Comparison of ENCODE assay signal across 11 cellular contexts in genomic region chr10:85791846-85792532, GRCh38.
DNase-seq lines count a peak whose midpoint lies in the region; ATAC-seq, FAIRE-seq and TF ChIP-seq lines count a peak whose summit lies in the region.
"Had no signal": no experiment of that assay in that cellular context is flagged by ENCODE, and none has a peak within 500 bp of the region (broad histone marks: within the 10 kb centered on the region; RNA-seq: fewer than 3 reads in every experiment).

No MANE protein-coding gene starts in this region.

- TF ChIP-seq RAD21 in HCT116 (IDR thresholded peaks at IDR 0.05; ENCODE audit: low read depth) (peak; percentile 47), K562 (CRISPR knock-in tag; conservative IDR thresholded peaks at IDR 0.05 in 1 of 2, IDR thresholded peaks at IDR 0.05 in 1 of 2) (no peak)

- TF ChIP-seq POLR2A in HCT116 (IDR thresholded peaks at IDR 0.05; ENCODE audit: borderline replicate concordance, extremely low read depth, insufficient read depth, insufficient read length): no peak
- TF ChIP-seq POLR2A in K562 (conservative IDR thresholded peaks at IDR 0.05): no peak

- no peak overlapping the region for H2BK5ac ChIP-seq in mesendoderm (ENCODE audit: low read length)

- no peak overlapping the region for H4K5ac ChIP-seq in mesendoderm (ENCODE audit: low read length)

- no peak overlapping the region for H2BK120ac ChIP-seq in mesendoderm (ENCODE audit: low read depth, low read length)

- H3K27ac ChIP-seq in HCT116 (ENCODE audit: low read depth, low read length) (no peak overlapping the region), K562 (ENCODE audit: extremely low read depth, low read depth, low read length) (no peak overlapping the region), mesendoderm (ENCODE audit: low read depth, low read length) (no peak overlapping the region)
- H3K27ac ChIP-seq: gastroesophageal sphincter had no signal

- H4K20me1 ChIP-seq in HCT116 (ENCODE audit: insufficient read depth): no peaks in the 10 kb centered on the region
- no peaks in the 10 kb centered on the region for H4K20me1 ChIP-seq in K562 (replicated peaks; ENCODE audit: control insufficient read depth, insufficient read depth, low read length)

- no peaks in the 10 kb centered on the region for H3K9me1 ChIP-seq in K562 (ENCODE audit: control insufficient read depth, insufficient read depth, low read length)

- H3K79me1 ChIP-seq in mesendoderm (ENCODE audit: low read length): no peaks in the 10 kb centered on the region

- ATAC-seq in HCT116: peak; percentile 72
- peak; percentile 60 for ATAC-seq in K562
- no peak for ATAC-seq in HG02885 (IDR thresholded peaks at IDR 0.05; ENCODE audit: poor library complexity, unreplicated experiment)
- ATAC-seq in HG03108 (IDR thresholded peaks at IDR 0.05; ENCODE audit: unreplicated experiment): no peak
- ATAC-seq in GM21423 (IDR thresholded peaks at IDR 0.05; ENCODE audit: unreplicated experiment): no peak
- ATAC-seq: gastroesophageal sphincter; stimulated activated memory B cell treated with anti-CD40 and anti-IgM and Interleukin-4, amounts not matched to agents 10 μg/mL and 1 μg/mL and 100 μg/mL, for 72 hours had no signal

- DNase-seq in BE2C: no peak
- DNase-seq in HCT116 (ENCODE audit: low read depth, low spot score): no peak
- DNase-seq in K562 (ENCODE audit: extremely low read depth in 1 of 4, low spot score in 3 of 4): peak in 1 of 4 experiments; percentile 11
- peak; percentile 13 for DNase-seq in mesendoderm
- no peak for DNase-seq in COLO829 (ENCODE audit: low spot score)
- DNase-seq: NCI-H2171 treated with DMSO at 0.1 percent for 48 hours had no signal

- H2BK15ac ChIP-seq in mesendoderm (replicated peaks; ENCODE audit: low read depth): no peak overlapping the region

- no peak overlapping the region for H4K8ac ChIP-seq in mesendoderm (ENCODE audit: low read depth, low read length)

- BruUV-seq in HCT116 (replicated peaks; lab: Mats Ljungman, UMichigan) (no TSS peak), K562 (replicated peaks; lab: Mats Ljungman, UMichigan) (no TSS peak)

- no peak overlapping the region for H3K18ac ChIP-seq in mesendoderm (ENCODE audit: low read length)

- no peak for TF ChIP-seq EP300 in K562 (IDR thresholded peaks at IDR 0.05; ENCODE audit: low read length)

- POLR2A ChIA-PET in HCT116 (lab: Charles Lee): no interaction called here
- POLR2A ChIA-PET in K562 (lab: Yijun Ruan, JAX): interaction anchor here (0.6 kb wide), 1 partner anchor 118 kb away, joined by 4 read pairs; no protein-coding TSS in a partner anchor

- H3K4me3 ChIP-seq in BE2C (ENCODE audit: low read depth, low read length): no peak overlapping the region
- H3K4me3 ChIP-seq in HCT116 (replicated peaks in 1 of 2; ENCODE audit: low read depth in 1 of 2, low read length in 2 of 2): no peak overlapping the region
- H3K4me3 ChIP-seq in K562: no peak overlapping the region
- no peak overlapping the region for H3K4me3 ChIP-seq in mesendoderm (ENCODE audit: low read length)
- H3K4me3 ChIP-seq: gastroesophageal sphincter had no signal

- in situ Hi-C loops in K562 (cut with MboI): no loop called here

- intact Hi-C loops in HCT116 (cut with micrococcal nuclease) (loop anchor here (1.0 kb wide), 1 partner anchor 347 kb away; no protein-coding TSS in a partner anchor), K562 (cut with micrococcal nuclease) (no loop called here)

- no peak overlapping the region for H3K4ac ChIP-seq in mesendoderm (ENCODE audit: low read depth, low read length)

- H3K9me2 ChIP-seq in HCT116 (ENCODE audit: insufficient read depth): no peaks in the 10 kb centered on the region

- H3K4me2 ChIP-seq in HCT116 (ENCODE audit: low read length): no peak overlapping the region
- H3K4me2 ChIP-seq in K562 (ENCODE audit: insufficient read depth, low read length): no peak overlapping the region
- H3K4me2 ChIP-seq in mesendoderm (ENCODE audit: low read length): no peak overlapping the region

- RAD21 ChIA-PET in HCT116 (lab: Charles Lee; ENCODE audit: low non-redundant PET in 1 of 2, low total read pairs in 2 of 2, uncharacterized antibody in 2 of 2, unreplicated experiment in 2 of 2): no interaction called here

- no peak overlapping the region for H3K56ac ChIP-seq in mesendoderm (ENCODE audit: low read length)

- H2AFZ ChIP-seq in HCT116 (ENCODE audit: low read depth, low read length, poor library complexity, severe bottlenecking) (no peak overlapping the region), K562 (ENCODE audit: low read depth, low read length) (no peak overlapping the region)

- H3K9ac ChIP-seq in HCT116 (ENCODE audit: low read length) (no peak overlapping the region), K562 (ENCODE audit: insufficient read depth in 1 of 2, low read depth in 2 of 2, low read length in 2 of 2) (no peak overlapping the region), mesendoderm (ENCODE audit: low read length) (no peak overlapping the region)

- peak; percentile 40 for FAIRE-seq in K562 (lab: Jason Lieb, UNC)

- 1% methylated on average over 5 of the region's 5 CpGs for WGBS in K562 (ENCODE audit: insufficient coverage, low coverage, missing lambda C conversion rate)
- WGBS in mesendoderm (ENCODE audit: extremely low coverage, insufficient coverage, low lambda C conversion rate): no CpG with 5 or more reads among the region's 5 CpGs

- TF ChIP-seq CTCF in BE2C (IDR thresholded peaks at IDR 0.05; ENCODE audit: low read depth, low read length) (peak; percentile 41), HCT116 (IDR thresholded peaks at IDR 0.05 in 2 of 3, conservative IDR thresholded peaks at IDR 0.05 in 1 of 3; ENCODE audit: borderline replicate concordance in 1 of 3, insufficient read depth in 1 of 3, low read depth in 2 of 3, low read length in 2 of 3) (peak; percentile 32 to 47 (median 38); a peak in 4 of 6 replicates), K562 (IDR thresholded peaks at IDR 0.05 in 2 of 3, conservative IDR thresholded peaks at IDR 0.05 in 1 of 3; ENCODE audit: insufficient read depth in 2 of 3, low read depth in 1 of 3, low read length in 3 of 3) (peak; percentile 8 to 32 (median 29); a peak in 2 of 6 replicates)

- no peaks in the 10 kb centered on the region for H3K79me2 ChIP-seq in HCT116 (ENCODE audit: insufficient read depth, low read length)
- no peaks in the 10 kb centered on the region for H3K79me2 ChIP-seq in K562 (ENCODE audit: control insufficient read depth, insufficient read depth, low read length)
- H3K79me2 ChIP-seq in mesendoderm (ENCODE audit: control insufficient read depth, insufficient read depth, low read length): no peaks in the 10 kb centered on the region

- H3K36me3 ChIP-seq in BE2C (no peaks in the 10 kb centered on the region), HCT116 (ENCODE audit: control insufficient read depth in 1 of 2, insufficient read depth in 2 of 2, low read length in 2 of 2) (no peaks in the 10 kb centered on the region), K562 (ENCODE audit: control insufficient read depth, insufficient read depth, low read length) (no peaks in the 10 kb centered on the region), mesendoderm (ENCODE audit: control insufficient read depth, insufficient read depth, low read length) (no peaks in the 10 kb centered on the region)
- H3K36me3 ChIP-seq: gastroesophageal sphincter had no signal

- H3K9me3 ChIP-seq in BE2C (no peaks in the 10 kb centered on the region), HCT116 (ENCODE audit: control insufficient read depth in 1 of 2, insufficient read depth in 1 of 2, low read depth in 1 of 2, low read length in 2 of 2) (no peaks in the 10 kb centered on the region), K562 (replicated peaks; ENCODE audit: control insufficient read depth, insufficient read depth, low read depth, low read length) (no peaks in the 10 kb centered on the region)
- H3K9me3 ChIP-seq: gastroesophageal sphincter had no signal

- no peaks in the 10 kb centered on the region for H3K27me3 ChIP-seq in BE2C
- H3K27me3 ChIP-seq in HCT116 (ENCODE audit: insufficient read depth, low read length): no peaks in the 10 kb centered on the region
- H3K27me3 ChIP-seq in K562 (ENCODE audit: control insufficient read depth in 2 of 2, insufficient read depth in 2 of 2, low read length in 2 of 2): peaks cover 0 to 3% of the 10 kb centered on the region in 2 experiments; a peak in 1 of 5 replicates
- no peaks in the 10 kb centered on the region for H3K27me3 ChIP-seq in mesendoderm (ENCODE audit: insufficient read depth, low read length, poor library complexity)
- H3K27me3 ChIP-seq: gastroesophageal sphincter had no signal

- no peak overlapping the region for H3K23ac ChIP-seq in mesendoderm (ENCODE audit: low read length)

- CTCF ChIA-PET in HCT116 (lab: Charles Lee) (interaction anchor here (2.1 kb wide), 1 partner anchor 347 kb away, joined by 6 read pairs; no protein-coding TSS in a partner anchor), K562 (lab: Yijun Ruan, JAX; ENCODE audit: low intra/inter-chr PET ratio) (no interaction called here)

- H3K4me1 ChIP-seq in BE2C (peaks cover 16% of the 10 kb centered on the region), HCT116 (ENCODE audit: control insufficient read depth in 1 of 2, insufficient read depth in 2 of 2, low read length in 2 of 2) (no peaks in the 10 kb centered on the region), K562 (replicated peaks in 1 of 2; ENCODE audit: control insufficient read depth in 2 of 2, insufficient read depth in 2 of 2, low read length in 2 of 2) (no peaks in the 10 kb centered on the region), mesendoderm (ENCODE audit: control insufficient read depth, low read depth, low read length) (peaks cover under 1% of the 10 kb centered on the region)

- H2AK5ac ChIP-seq in mesendoderm (ENCODE audit: low read length): no peak overlapping the region

TF ChIP-seq in HCT116, 20 proteins besides CTCF, POLR2A, EP300 and RAD21 (continues in another document):
- TF ChIP-seq EGR1 (IDR thresholded peaks at IDR 0.05; ENCODE audit: low read depth): no peak
- no peak for TF ChIP-seq CBX3 (IDR thresholded peaks at IDR 0.05; ENCODE audit: low read depth)
- TF ChIP-seq MAX (IDR thresholded peaks at IDR 0.05): no peak
- TF ChIP-seq ZNF274 (IDR thresholded peaks at IDR 0.05; ENCODE audit: low read depth, low read length): no peak
- no peak for TF ChIP-seq YY1 (IDR thresholded peaks at IDR 0.05; ENCODE audit: extremely low read depth, insufficient replicate concordance, low read depth, low read length)

TF ChIP-seq in K562, 482 proteins besides CTCF, POLR2A, EP300 and RAD21 (continues in another document):
- TF ChIP-seq CXXC5 (CRISPR knock-in tag; IDR thresholded peaks at IDR 0.05): no peak
- no peak for TF ChIP-seq ELF2 (CRISPR knock-in tag; IDR thresholded peaks at IDR 0.05)
- no peak for TF ChIP-seq FOXA3 (CRISPR knock-in tag; conservative IDR thresholded peaks at IDR 0.05 in 1 of 2, IDR thresholded peaks at IDR 0.05 in 1 of 2)
- TF ChIP-seq MECOM (CRISPR knock-in tag; IDR thresholded peaks at IDR 0.05): no peak
- TF ChIP-seq, protein P1, sequence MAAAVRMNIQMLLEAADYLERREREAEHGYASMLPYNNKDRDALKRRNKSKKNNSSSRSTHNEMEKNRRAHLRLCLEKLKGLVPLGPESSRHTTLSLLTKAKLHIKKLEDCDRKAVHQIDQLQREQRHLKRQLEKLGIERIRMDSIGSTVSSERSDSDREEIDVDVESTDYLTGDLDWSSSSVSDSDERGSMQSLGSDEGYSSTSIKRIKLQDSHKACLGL (CRISPR knock-in tag; IDR thresholded peaks at IDR 0.05; ENCODE audit: borderline replicate concordance, poor library complexity, severe bottlenecking): no peak

Comparison
In these comparisons a context has a peak if more than half of its experiments do, and no peak if none do; other contexts are left out.
1. ATAC-seq: peak in HCT116 (single experiment) and K562 (single experiment); none in HG02885 (single experiment), HG03108 (single experiment) and GM21423 (single experiment).
2. Peak in every context shown above with its lines, with median percentiles within 50 percentile points of each other: CTCF ChIP-seq.